16 cellular contexts compared by ENCODE assay signal in the genomic region with DNA sequence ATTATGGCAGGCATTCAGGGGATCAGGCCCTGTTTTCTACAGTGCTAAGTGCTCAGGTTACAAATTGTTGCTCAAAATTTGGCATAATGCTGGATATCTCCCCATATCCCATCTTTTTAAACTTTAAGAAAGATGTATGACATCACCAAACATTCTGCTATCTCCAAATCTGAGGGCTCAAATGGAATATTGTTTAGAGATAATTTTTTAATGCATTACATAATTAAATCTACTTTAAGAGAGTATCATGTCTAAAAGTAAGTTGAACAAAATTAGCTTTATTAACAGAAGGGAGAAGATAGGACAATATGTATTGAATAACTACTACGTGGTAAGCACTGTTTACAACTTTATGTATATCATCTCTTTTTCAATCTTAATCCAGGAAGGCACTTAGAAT. TPM values are rescaled to one million over a fixed set of nuclear protein-coding genes. Genes with fewer than 3 reads are reported as not detected.
DNase-seq lines count a peak whose midpoint lies in the region; ATAC-seq, FAIRE-seq and TF ChIP-seq lines count a peak whose summit lies in the region.
"Had no signal": no experiment of that assay in that cellular context is flagged by ENCODE, and none has a peak within 500 bp of the region (broad histone marks: within the 10 kb centered on the region; RNA-seq: fewer than 3 reads in every experiment).

No MANE protein-coding gene starts in this region.

- POLR2A ChIA-PET in HepG2 (lab: Yijun Ruan, JAX) (interaction anchor here (1.1 kb wide), 1 partner anchor 92 kb away, joined by 3 read pairs; no protein-coding TSS in a partner anchor), IMR-90 (lab: Charles Lee; ENCODE audit: unreplicated experiment) (no interaction called here)

- H3K36me3 ChIP-seq in HepG2 (replicated peaks in 1 of 2; ENCODE audit: control insufficient read depth in 1 of 2, insufficient read depth in 2 of 2, low read length in 2 of 2) (no peaks in the 10 kb centered on the region), right lobe of liver (no peaks in the 10 kb centered on the region), IMR-90 (ENCODE audit: control insufficient read depth, insufficient read depth, low read length) (no peaks in the 10 kb centered on the region), neutrophil (no peaks in the 10 kb centered on the region)
- H3K36me3 ChIP-seq: BE2C had no signal

- H3K9me1 ChIP-seq in IMR-90 (ENCODE audit: insufficient read depth, low read length): peaks cover 6% of the 10 kb centered on the region

- ATAC-seq in HepG2 (no peak), right lobe of liver (no peak), IMR-90 (ENCODE audit: low read depth) (no peak; the same call in 1 of the 2 replicates), HG03439 (IDR thresholded peaks at IDR 0.05; ENCODE audit: unreplicated experiment) (no peak), GM19351 (IDR thresholded peaks at IDR 0.05; ENCODE audit: unreplicated experiment) (no peak)
- ATAC-seq: CD8-positive, alpha-beta T cell; HCT116 had no signal

- no peak overlapping the region for H2AK9ac ChIP-seq in IMR-90 (replicated peaks; ENCODE audit: low read depth, low read length, poor library complexity)

- H2BK5ac ChIP-seq in IMR-90 (ENCODE audit: low read depth, low read length, poor library complexity, severe bottlenecking): peak overlapping the region; percentile 5

- no peak overlapping the region for H2AFZ ChIP-seq in HepG2 (ENCODE audit: low read length)
- H2AFZ ChIP-seq in IMR-90 (replicated peaks; ENCODE audit: low read length, poor library complexity): no peak overlapping the region

- no peak overlapping the region for H3K4me3 ChIP-seq in HepG2 (replicated peaks in 1 of 3; ENCODE audit: insufficient read depth in 1 of 3, low read depth in 2 of 3, low read length in 3 of 3)
- H3K4me3 ChIP-seq in right lobe of liver: no peak overlapping the region
- H3K4me3 ChIP-seq in IMR-90 (ENCODE audit: insufficient read depth, low read depth, low read length): no peak overlapping the region
- peak overlapping the region in 1 of 2 experiments; percentile 4 for H3K4me3 ChIP-seq in neutrophil (ENCODE audit: low read depth in 1 of 2, low read length in 1 of 2)

- H3K27me3 ChIP-seq in HepG2 (ENCODE audit: control insufficient read depth in 1 of 2, insufficient read depth in 2 of 2, low read length in 2 of 2) (no peaks in the 10 kb centered on the region; a peak in 1 of 5 replicates), right lobe of liver (no peaks in the 10 kb centered on the region), IMR-90 (ENCODE audit: control insufficient read depth, insufficient read depth, low read length) (no peaks in the 10 kb centered on the region), neutrophil (no peaks in the 10 kb centered on the region)
- H3K27me3 ChIP-seq: BE2C had no signal

- H2BK20ac ChIP-seq in IMR-90 (ENCODE audit: low read depth, low read length): no peak overlapping the region

- no peak overlapping the region for H2BK120ac ChIP-seq in IMR-90 (ENCODE audit: low read depth, low read length)

- H3K9me3 ChIP-seq in HepG2 (ENCODE audit: low read length) (no peaks in the 10 kb centered on the region), right lobe of liver (no peaks in the 10 kb centered on the region), IMR-90 (ENCODE audit: control insufficient read depth, insufficient read depth, low read length) (no peaks in the 10 kb centered on the region), neutrophil (no peaks in the 10 kb centered on the region)
- H3K9me3 ChIP-seq: BE2C had no signal

- dilution Hi-C loops in IMR-90 (cut with HindIII; ENCODE audit: low sequenced_read_pairs, unreplicated experiment): no loop called here

- no peak overlapping the region for H4K5ac ChIP-seq in IMR-90 (ENCODE audit: low read depth, low read length)

- H3K56ac ChIP-seq in IMR-90 (ENCODE audit: extremely low read depth, insufficient read depth, low read length): no peak overlapping the region

- H3K4me2 ChIP-seq in HepG2 (ENCODE audit: low read depth, low read length) (no peak overlapping the region), IMR-90 (ENCODE audit: low read depth, low read length) (no peak overlapping the region)

- H4K8ac ChIP-seq in IMR-90 (ENCODE audit: low read depth in 2 of 2, low read length in 2 of 2): no peak overlapping the region

- WGBS in HepG2 (ENCODE audit: low lambda C conversion rate): 98% methylated on average over 1 of the region's 1 CpG
- 86% methylated on average over 1 of the region's 1 CpG for WGBS in right lobe of liver (ENCODE audit: insufficient coverage, low coverage, low lambda C conversion rate, missing lambda C conversion rate)
- WGBS in IMR-90 (ENCODE audit: extremely low coverage in 2 of 2, insufficient read length in 1 of 2), 2 experiments: no CpG with 5 or more reads among the region's 1 CpG

- TF ChIP-seq CTCF in HepG2 (CRISPR knock-in tag; IDR thresholded peaks at IDR 0.05): no peak
- no peak for TF ChIP-seq CTCF in right lobe of liver (IDR thresholded peaks at IDR 0.05)
- TF ChIP-seq CTCF in IMR-90 (conservative IDR thresholded peaks at IDR 0.05; ENCODE audit: low read depth, low read length): no peak
- TF ChIP-seq CTCF in neutrophil (IDR thresholded peaks at IDR 0.05): no peak

- no peak overlapping the region for H3K4ac ChIP-seq in IMR-90 (ENCODE audit: low read depth, low read length)

- H2AK5ac ChIP-seq in IMR-90 (ENCODE audit: low read depth, low read length): no peak overlapping the region

- DNase-seq in HepG2 (ENCODE audit: low spot score) (no peak), right lobe of liver (no peak), IMR-90 (no peak), putamen (ENCODE audit: low spot score) (no peak)
- DNase-seq: BE2C; CD8-positive, alpha-beta T cell; COR-L47; DND-41; GDM1 had no signal

- CTCF ChIA-PET in HepG2 (lab: Yijun Ruan, JAX; ENCODE audit: low intra/inter-chr PET ratio, low total read pairs): no interaction called here
- CTCF ChIA-PET in IMR-90 (lab: Yijun Ruan, JAX): interaction anchor here (0.6 to 1.2 kb wide), 3 partner anchors 9 to 203 kb away, joined by 3 read pairs; no protein-coding TSS in a partner anchor

- TF ChIP-seq POLR2A in HepG2 (IDR thresholded peaks at IDR 0.05; ENCODE audit: insufficient read depth in 1 of 2, low read depth in 2 of 2, low read length in 2 of 2) (no peak), right lobe of liver (IDR thresholded peaks at IDR 0.05) (no peak), IMR-90 (IDR thresholded peaks at IDR 0.05; ENCODE audit: low read depth, low read length) (no peak)

- no peak overlapping the region for H2BK15ac ChIP-seq in IMR-90 (ENCODE audit: low read depth, low read length)

- intact Hi-C loops in HepG2 (cut with micrococcal nuclease; ENCODE audit: unreplicated experiment): loop anchor here (10.0 kb wide), 1 partner anchor 154 kb away; a partner anchor contains a TSS
- intact Hi-C loops in right lobe of liver (cut with DNase I): no loop called here
- intact Hi-C loops in IMR-90 (cut with micrococcal nuclease): no loop called here

- TF ChIP-seq RAD21 in HepG2 (CRISPR knock-in tag; IDR thresholded peaks at IDR 0.05) (no peak), IMR-90 (IDR thresholded peaks at IDR 0.05; ENCODE audit: low read length) (no peak)

- H3K27ac ChIP-seq in HepG2 (ENCODE audit: extremely low read length, insufficient read depth, low read length): no peak overlapping the region
- H3K27ac ChIP-seq in right lobe of liver: no peak overlapping the region
- peak overlapping the region; percentile 31; the same call in 1 of the 2 replicates for H3K27ac ChIP-seq in IMR-90 (ENCODE audit: insufficient read depth, low read length)
- peak overlapping the region; percentile 88 for H3K27ac ChIP-seq in neutrophil
- H3K27ac ChIP-seq: C4-2B had no signal

- peaks cover 46% of the 10 kb centered on the region for H3K4me1 ChIP-seq in HepG2 (ENCODE audit: insufficient read depth, low read length)
- peaks cover 0 to 28% (median 6%) of the 10 kb centered on the region in 4 donors for H3K4me1 ChIP-seq in right lobe of liver
- H3K4me1 ChIP-seq in IMR-90 (ENCODE audit: control insufficient read depth, insufficient read depth, low read length): peaks cover 2% of the 10 kb centered on the region
- peaks cover 93 to 97% of the 10 kb centered on the region in 2 experiments for H3K4me1 ChIP-seq in neutrophil (ENCODE audit: control insufficient read depth in 1 of 2, insufficient read depth in 1 of 2, low read depth in 1 of 2, low read length in 1 of 2)
- H3K4me1 ChIP-seq: BE2C had no signal

- BruUV-seq in HepG2 (replicated peaks; lab: Mats Ljungman, UMichigan) (TSS peak; percentile 10), IMR-90 (replicated peaks; lab: Mats Ljungman, UMichigan) (no TSS peak)

- no peak overlapping the region for H3K14ac ChIP-seq in IMR-90 (replicated peaks; ENCODE audit: low read depth, low read length)

- peaks cover 15 to 50% of the 10 kb centered on the region in 2 experiments for H3K79me1 ChIP-seq in IMR-90 (ENCODE audit: low read depth in 1 of 2, low read length in 2 of 2)

- in situ Hi-C loops in HepG2 (cut with HindIII; ENCODE audit: extremely low pct_ligation_motif_present, low pct_unique_long_range_greater_than_20kb) (no loop called here), IMR-90 (cut with MboI; ENCODE audit: low sequenced_read_pairs) (no loop called here)

- TF ChIP-seq EP300 in HepG2 (IDR thresholded peaks at IDR 0.05; ENCODE audit: low read depth in 2 of 2, low read length in 2 of 2) (no peak), HepG2 (CRISPR knock-in tag; IDR thresholded peaks at IDR 0.05; ENCODE audit: borderline replicate concordance) (no peak)

- no peak overlapping the region for H3K23ac ChIP-seq in IMR-90 (ENCODE audit: low read depth, low read length)

- H4K91ac ChIP-seq in IMR-90 (ENCODE audit: insufficient read depth, low read depth, low read length): no peak overlapping the region

- FAIRE-seq in HepG2 (lab: Jason Lieb, UNC): no peak
- FAIRE-seq: GM12892, GM19239 had no signal

- no peaks in the 10 kb centered on the region for H4K20me1 ChIP-seq in HepG2 (ENCODE audit: insufficient read depth, low read length)
- peaks cover 6% of the 10 kb centered on the region for H4K20me1 ChIP-seq in IMR-90 (ENCODE audit: insufficient read depth, low read length)

- no peak overlapping the region for H3K9ac ChIP-seq in HepG2 (ENCODE audit: insufficient read depth, low read depth, low read length)
- no peak overlapping the region for H3K9ac ChIP-seq in IMR-90 (ENCODE audit: low read depth, low read length)

- H3K79me2 ChIP-seq in HepG2 (ENCODE audit: insufficient read depth, low read length): peaks cover 92% of the 10 kb centered on the region

- no peak overlapping the region for H3K18ac ChIP-seq in IMR-90 (ENCODE audit: low read depth, low read length)

RNA-seq across cellular contexts. Expression of a gene that starts 13.9 kb away (rescaled TPM):
- total RNA-seq in HepG2 (2016; rRNA removed; fragmentation: Illumina TruSeq; extraction: Trizol): 22.8 and 34.0 TPM in 2 replicates
- 16.1 and 17.7 TPM in 2 replicates for total RNA-seq in HepG2 (2016; cell fraction: cytosol; rRNA removed; fragmentation: Illumina TruSeq; extraction: Trizol; ENCODE audit: low read depth)
- total RNA-seq in HepG2 (2016; cell fraction: insoluble cytoplasmic fraction; rRNA removed; fragmentation: Illumina TruSeq; extraction: Trizol): 20.7 and 28.8 TPM in 2 replicates
- 18.3 and 19.0 TPM in 2 replicates for total RNA-seq in HepG2 (2016; cell fraction: membrane; rRNA removed; fragmentation: Illumina TruSeq; extraction: Trizol)
- total RNA-seq in HepG2 (2016; cell fraction: nucleus; rRNA removed; fragmentation: Illumina TruSeq; extraction: Trizol): 33.8 and 36.2 TPM in 2 replicates
- polyA plus RNA-seq in HepG2 (2011; rRNA removed): 9.6 and 16.9 TPM in 2 replicates
- 4.9 and 7.5 TPM in 2 replicates for polyA plus RNA-seq in HepG2 (2011; cell fraction: cytosol; rRNA removed)
- 3.7 and 5.4 TPM in 2 replicates for polyA plus RNA-seq in HepG2 (2011; cell fraction: nucleus; rRNA removed)
- 22.4 and 29.1 TPM in 2 replicates for polyA plus RNA-seq in HepG2 (2012)
- polyA plus RNA-seq in HepG2 (2016; cell fraction: cytosol; fragmentation: Illumina TruSeq; extraction: Trizol; ENCODE audit: low read depth): 6.0 and 6.1 TPM in 2 replicates
- 24.5 and 27.3 TPM in 2 replicates for polyA plus RNA-seq in HepG2 (2016; cell fraction: insoluble cytoplasmic fraction; fragmentation: Illumina TruSeq; extraction: Trizol; ENCODE audit: low read depth)
- 13.7 and 13.9 TPM in 2 replicates for polyA plus RNA-seq in HepG2 (2016; cell fraction: membrane; fragmentation: Illumina TruSeq; extraction: Trizol; ENCODE audit: low read depth)
- polyA plus RNA-seq in HepG2 (2016; cell fraction: nucleus; fragmentation: Illumina TruSeq; extraction: Trizol; ENCODE audit: insufficient read depth, low read depth): 42.4 and 45.3 TPM in 2 replicates
- polyA minus RNA-seq in HepG2 (2011; rRNA and poly(A)+ RNA removed; ENCODE audit: low replicate concordance): 2.7 and 3.2 TPM in 2 replicates
- polyA minus RNA-seq in HepG2 (2011; cell fraction: cytosol; rRNA and poly(A)+ RNA removed): 5.7 and 7.7 TPM in 2 replicates
- 28.3 and 30.0 TPM in 2 replicates for polyA minus RNA-seq in HepG2 (2011; cell fraction: nucleus; rRNA and poly(A)+ RNA removed)
- total RNA-seq in right lobe of liver: 10 to 100 TPM in 3 of 6 experiments, 1 to 10 TPM in 3; 7.7 to 26.7 (median 11.0) TPM
- 12.2 and 22.2 TPM in 2 replicates for total RNA-seq in IMR-90 (2012; rRNA removed)
- 8.9 and 11.3 TPM in 2 replicates for polyA plus RNA-seq in IMR-90 (2012; rRNA removed)
- polyA plus RNA-seq in IMR-90 (2012; cell fraction: cytosol; rRNA removed): 1.8 and 2.3 TPM in 2 replicates
- 1.1 and 5.8 TPM in 2 replicates for polyA plus RNA-seq in IMR-90 (2012; cell fraction: nucleus; rRNA removed; ENCODE audit: low replicate concordance)

Comparison
In these comparisons a context has a peak if more than half of its experiments do, and no peak if none do; other contexts are left out.
1. H3K27ac ChIP-seq: peak in IMR-90 (single experiment) and neutrophil (single experiment); none in HepG2 (single experiment) and right lobe of liver (0 of 3).